28 cellular contexts compared by ENCODE assay signal in the genomic region with DNA sequence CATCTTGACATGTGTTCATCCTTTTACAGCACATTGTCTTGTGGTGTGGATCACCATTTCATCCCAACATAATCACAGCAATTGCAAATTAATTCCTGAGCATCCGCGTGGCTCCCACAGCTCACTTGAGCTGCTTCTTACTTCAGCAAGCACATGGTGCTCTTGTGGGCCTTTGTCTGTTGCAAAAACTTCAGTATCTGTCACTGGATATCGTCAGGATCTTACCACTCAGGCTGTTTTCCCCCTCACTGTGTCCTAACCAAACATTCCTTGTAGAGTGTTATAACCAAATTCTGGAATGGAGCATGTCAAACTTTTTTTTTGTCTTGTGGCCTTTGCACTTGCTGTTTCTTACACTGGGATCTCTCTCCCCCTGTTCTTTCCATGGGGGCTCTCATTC.
"Had no signal": no experiment of that assay in that cellular context is flagged by ENCODE, and none has a peak within 500 bp of the region (broad histone marks: within the 10 kb centered on the region; RNA-seq: fewer than 3 reads in every experiment).

No MANE protein-coding gene starts in this region.

- H3K36me3 ChIP-seq: heart right ventricle, left ventricle myocardium inferior, neutrophil, ovary, sigmoid colon, stomach, suprapubic skin, tibial artery, upper lobe of right lung had no signal

- H3K4me1 ChIP-seq: heart right ventricle, left ventricle myocardium inferior, suprapubic skin, tibial artery, upper lobe of right lung had no signal

- FAIRE-seq: islet of Langerhans had no signal

- H3K4me3 ChIP-seq: heart right ventricle, left ventricle myocardium inferior, lung, ovary, sigmoid colon, stomach, suprapubic skin, tibial artery, upper lobe of right lung had no signal

- H3K9me3 ChIP-seq: neutrophil, ovary, sigmoid colon, suprapubic skin, upper lobe of right lung had no signal

- DNase-seq: activated CD4-positive, alpha-beta memory T cell treated with anti-CD3 and anti-CD28 coated beads for 36 hours; activated CD4-positive, alpha-beta T cell treated with anti-CD3 and anti-CD28 coated beads, Interleukin-2, amount 10 ng/mL, durations not matched to agents 24 days and 14 days; activated CD4-positive, CD25-positive, alpha-beta regulatory T cell treated with anti-CD3 and anti-CD28 coated beads, Interleukin-2, amount 50 U/mL, for 72 hours; activated CD8-positive, alpha-beta memory T cell treated with anti-CD3 and anti-CD28 coated beads, Interleukin-2, amount 50 U/mL, for 4 hours; activated effector memory CD4-positive, alpha-beta T cell treated with anti-CD3 and anti-CD28 coated beads, Interleukin-2, amount 50 U/mL, for 16 hours; activated naive CD4-positive, alpha-beta T cell treated with anti-CD3 and anti-CD28 coated beads, Interleukin-2, amount 10 ng/mL, durations not matched to agents 7 days and 5 days; activated naive CD8-positive, alpha-beta T cell treated with anti-CD3 and anti-CD28 coated beads, Interleukin-2, amount 50 U/mL, for 24 hours; activated T-cell treated with anti-CD3 and anti-CD28 coated beads, Interleukin-2, amount 50 U/mL, for 1 hour; aorta; endodermal cell; heart right ventricle; left ventricle myocardium inferior; naive B cell; nephron progenitor cell; sigmoid colon; stimulated activated CD4-positive, alpha-beta T cell treated with anti-CD3 and anti-CD28 coated beads, Interleukin-15, amount 100 ng/mL, for 24 hours; stimulated activated CD4-positive, alpha-beta T cell treated with anti-CD3 and anti-CD28 coated beads, Interleukin-2, amount 100 ng/mL, for 24 hours; stimulated activated naive B cell treated with anti-CD40 and anti-IgM and Interleukin-4, amounts not matched to agents 10 μg/mL and 1 μg/mL and 100 μg/mL, for 72 hours; stomach; T-helper 2 cell; tibial artery; upper lobe of right lung had no signal

- H3K27me3 ChIP-seq: heart right ventricle, neutrophil, ovary, sigmoid colon, stomach, suprapubic skin, tibial artery, upper lobe of right lung had no signal

- ATAC-seq: activated naive CD8-positive, alpha-beta T cell treated with anti-CD3 and anti-CD28 coated beads, Interleukin-2, amount 50 U/mL, for 24 hours; esophagus mucosa; stimulated activated naive B cell treated with anti-CD40 and anti-IgM and Interleukin-4, amounts not matched to agents 10 μg/mL and 1 μg/mL and 100 μg/mL, for 72 hours; upper lobe of right lung had no signal

- H3K27ac ChIP-seq: heart right ventricle, left ventricle myocardium inferior, neutrophil, ovary, sigmoid colon, stomach, suprapubic skin, tibial artery, upper lobe of right lung had no signal
